8 cellular contexts compared by ENCODE assay signal in the genomic region with DNA sequence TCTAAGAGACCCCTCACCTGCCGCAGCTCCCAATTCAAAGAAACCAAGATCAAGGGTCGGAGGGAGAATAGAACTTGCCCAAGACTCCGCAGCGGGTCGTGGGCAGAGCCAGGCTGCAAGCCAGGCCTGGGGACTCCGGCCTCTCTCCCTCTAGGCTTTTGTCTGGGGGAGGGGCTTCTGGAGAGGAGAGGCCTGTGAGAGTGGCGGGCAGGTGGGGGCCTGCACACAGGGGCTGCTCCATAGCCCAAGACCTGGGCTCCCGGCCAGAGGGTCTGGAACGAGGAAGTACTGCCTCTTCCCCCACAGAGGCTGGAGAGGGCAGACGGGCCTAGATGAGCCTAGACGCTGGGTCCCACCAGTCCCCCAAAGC. TPM values are rescaled to one million over a fixed set of nuclear protein-coding genes. Genes with fewer than 3 reads are reported as not detected.
DNase-seq lines count a peak whose midpoint lies in the region; ATAC-seq and TF ChIP-seq lines count a peak whose summit lies in the region.

No MANE protein-coding gene starts in this region.

- peaks cover 64% of the 10 kb centered on the region for H3K4me1 ChIP-seq in CD4-positive, CD25-positive, alpha-beta regulatory T cell (ENCODE audit: control insufficient read depth, insufficient read depth, low read length, poor library complexity, severe bottlenecking)
- H3K4me1 ChIP-seq in NT2/D1 (ENCODE audit: insufficient read depth, insufficient read length): peaks cover 27% of the 10 kb centered on the region

- H3K27me3 Mint-ChIP-seq in CD4-positive, CD25-positive, alpha-beta regulatory T cell: no peaks in the 10 kb centered on the region
- no peaks in the 10 kb centered on the region for H3K27me3 Mint-ChIP-seq in nephron (ENCODE audit: low read depth)

- peaks cover 4 to 66% (median 27%) of the 10 kb centered on the region in 4 donors for H3K4me1 Mint-ChIP-seq in CD4-positive, CD25-positive, alpha-beta regulatory T cell
- peaks cover 34% of the 10 kb centered on the region for H3K4me1 Mint-ChIP-seq in nephron

- H3K27ac ChIP-seq in CD4-positive, CD25-positive, alpha-beta regulatory T cell (ENCODE audit: insufficient read depth, low read length, poor library complexity, severe bottlenecking): peak overlapping the region; percentile 98
- H3K27ac ChIP-seq in dorsolateral prefrontal cortex: peak overlapping the region in 56 of 59 donors; percentile 4 to 93 (median 79)

- H3K4me3 ChIP-seq in CD4-positive, CD25-positive, alpha-beta regulatory T cell (ENCODE audit: low read depth, low read length): peak overlapping the region; percentile 89
- H3K4me3 ChIP-seq in NT2/D1 (ENCODE audit: insufficient read length, low read depth): no peak overlapping the region
- H3K4me3 ChIP-seq in dorsolateral prefrontal cortex: peak overlapping the region in 5 of 59 donors; percentile 1 to 29 (median 22)

- peak overlapping the region; percentile 89 to 97 (median 95) for H3K4me3 Mint-ChIP-seq in CD4-positive, CD25-positive, alpha-beta regulatory T cell
- peak overlapping the region; percentile 60 to 76 (median 68) for H3K4me3 Mint-ChIP-seq in nephron

- H3K9me3 ChIP-seq in CD4-positive, CD25-positive, alpha-beta regulatory T cell (ENCODE audit: control insufficient read depth in 2 of 2, low read length in 2 of 2): no peaks in the 10 kb centered on the region
- no peaks in the 10 kb centered on the region for H3K9me3 ChIP-seq in NT2/D1 (ENCODE audit: insufficient read depth, low read length)

- DNase-seq in CD4-positive, CD25-positive, alpha-beta regulatory T cell: no peak
- DNase-seq in NT2/D1 (ENCODE audit: low read depth, low spot score) (no peak), dorsolateral prefrontal cortex (no peak), retina (no peak), dedifferentiated amniotic fluid mesenchymal stem cell (ENCODE audit: extremely low spot score) (no peak), GOT3 (lab: John Stamatoyannopoulos, UW) (no peak)
- DNase-seq in stimulated activated naive CD4-positive, alpha-beta T cell treated with Interleukin-2 at 50 U/mL for 16 hours (lab: John Stamatoyannopoulos, UW): no peak

- no peaks in the 10 kb centered on the region for H3K36me3 Mint-ChIP-seq in CD4-positive, CD25-positive, alpha-beta regulatory T cell
- no peaks in the 10 kb centered on the region for H3K36me3 Mint-ChIP-seq in nephron (ENCODE audit: low read depth)

- no peaks in the 10 kb centered on the region for H3K27me3 ChIP-seq in CD4-positive, CD25-positive, alpha-beta regulatory T cell (ENCODE audit: control insufficient read depth, insufficient read depth, low read length)
- H3K27me3 ChIP-seq in NT2/D1 (ENCODE audit: insufficient read depth, insufficient read length) (peaks cover 5% of the 10 kb centered on the region), dorsolateral prefrontal cortex (no peaks in the 10 kb centered on the region)

- peak overlapping the region; percentile 5 for H3K9ac ChIP-seq in NT2/D1 (ENCODE audit: insufficient read length, low read depth)

- no peaks in the 10 kb centered on the region for H3K9me3 Mint-ChIP-seq in CD4-positive, CD25-positive, alpha-beta regulatory T cell
- H3K9me3 Mint-ChIP-seq in nephron: no peaks in the 10 kb centered on the region

- peak overlapping the region; percentile 100 for H3K27ac Mint-ChIP-seq in CD4-positive, CD25-positive, alpha-beta regulatory T cell
- H3K27ac Mint-ChIP-seq in nephron: peak overlapping the region; percentile 99 to 100 (median 99)

- H3K36me3 ChIP-seq in CD4-positive, CD25-positive, alpha-beta regulatory T cell (ENCODE audit: control insufficient read depth, insufficient read depth, low read length): no peaks in the 10 kb centered on the region
- peaks cover under 1% of the 10 kb centered on the region for H3K36me3 ChIP-seq in NT2/D1 (ENCODE audit: insufficient read depth, insufficient read length, low read length)

- ATAC-seq in CD4-positive, CD25-positive, alpha-beta regulatory T cell (ENCODE audit: low read depth in 2 of 2): no peak

- intact Hi-C loops in dorsolateral prefrontal cortex (cut with DNase I): no loop called here

- TF ChIP-seq CTCF in dorsolateral prefrontal cortex (IDR thresholded peaks at IDR 0.05 in 54 of 56, conservative IDR thresholded peaks at IDR 0.05 in 2 of 56; ENCODE audit: low read depth in 1 of 56, partially characterized antibody in 56 of 56) (no peak), nephron (IDR thresholded peaks at IDR 0.05; ENCODE audit: unreplicated experiment in 3 of 3) (no peak)

RNA-seq across cellular contexts. Expression of a gene that starts 5.1 kb away (rescaled TPM):
- 136 TPM for total RNA-seq in CD4-positive, CD25-positive, alpha-beta regulatory T cell
- 10 to 100 TPM; 43.7 to 50.5 (median 47.9) TPM for polyA plus RNA-seq in CD4-positive, CD25-positive, alpha-beta regulatory T cell
- 100 to 1,000 TPM in 113 of 120 experiments, 10 to 100 TPM in 7; 52.7 to 225 (median 137) TPM for total RNA-seq in dorsolateral prefrontal cortex

RNA-seq across cellular contexts. Expression of a gene that starts 12.3 kb away (rescaled TPM):
- total RNA-seq in CD4-positive, CD25-positive, alpha-beta regulatory T cell: 31.6 TPM
- 10 to 100 TPM; 23.1 to 23.8 (median 23.7) TPM for polyA plus RNA-seq in CD4-positive, CD25-positive, alpha-beta regulatory T cell
- 10 to 100 TPM; 13.2 to 58.0 (median 23.6) TPM for total RNA-seq in dorsolateral prefrontal cortex

RNA-seq across cellular contexts. Expression of a gene that starts 26.1 kb away (rescaled TPM):
- total RNA-seq in CD4-positive, CD25-positive, alpha-beta regulatory T cell: 3.3 TPM
- 1 to 10 TPM in 1 of 4 donors, under 1 TPM in 2, not detected in 1; 0.22 to 1.1 (median 0.81) TPM for polyA plus RNA-seq in CD4-positive, CD25-positive, alpha-beta regulatory T cell
- 10 to 100 TPM in 5 of 120 experiments, 1 to 10 TPM in 115; 1.2 to 13.2 (median 5.0) TPM for total RNA-seq in dorsolateral prefrontal cortex

RNA-seq across cellular contexts. Expression of a gene that starts 27.0 kb away (rescaled TPM):
- total RNA-seq in CD4-positive, CD25-positive, alpha-beta regulatory T cell: 84.7 TPM
- polyA plus RNA-seq in CD4-positive, CD25-positive, alpha-beta regulatory T cell: under 1 TPM; 0.08 to 0.42 (median 0.25) TPM
- total RNA-seq in dorsolateral prefrontal cortex: 100 to 1,000 TPM in 108 of 120 experiments, 10 to 100 TPM in 12; 58.9 to 165 (median 129) TPM

RNA-seq across cellular contexts. Expression of a gene that starts 33.2 kb away (rescaled TPM):
- 35.7 TPM for total RNA-seq in CD4-positive, CD25-positive, alpha-beta regulatory T cell
- polyA plus RNA-seq in CD4-positive, CD25-positive, alpha-beta regulatory T cell: 10 to 100 TPM; 27.5 to 30.6 (median 29.7) TPM
- 10 to 100 TPM; 23.7 to 41.9 (median 31.9) TPM for total RNA-seq in dorsolateral prefrontal cortex
